Comparison of ENCODE assay signal across 8 cellular contexts in the genomic region with DNA sequence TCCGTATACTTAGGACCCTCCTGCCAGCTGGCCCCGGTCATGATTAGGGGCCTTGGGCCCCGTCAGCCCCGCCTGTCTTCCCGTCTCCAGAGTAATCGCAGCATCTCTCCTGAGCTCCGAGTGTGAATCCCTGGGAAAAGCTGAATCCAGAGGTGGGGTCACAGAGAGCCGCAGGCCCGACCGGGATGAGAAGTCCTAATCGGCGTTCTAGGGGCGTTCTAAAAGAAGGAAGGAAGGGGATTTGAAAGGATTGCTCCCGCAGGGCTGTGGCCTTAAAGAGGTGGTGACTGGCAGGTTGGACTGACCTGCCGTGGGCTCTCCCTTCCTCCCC. TPM values are rescaled to one million over a fixed set of nuclear protein-coding genes. Genes with fewer than 3 reads are reported as not detected.
DNase-seq lines count a peak whose midpoint lies in the region; ATAC-seq and TF ChIP-seq lines count a peak whose summit lies in the region.

No MANE protein-coding gene starts in this region.

- peak overlapping the region; percentile 83 for H3K9ac ChIP-seq in fibroblast of lung (ENCODE audit: insufficient read depth, low read length)
- peak overlapping the region; percentile 85 for H3K9ac ChIP-seq in trophoblast cell (ENCODE audit: low read length)

- peak overlapping the region; percentile 87 for H3K4me3 Mint-ChIP-seq in activated CD8-positive, alpha-beta memory T cell treated with anti-CD3 and anti-CD28 coated beads, Interleukin-2, amount 10 ng/mL, durations not matched to agents 7 days and 5 days

- H2AFZ ChIP-seq in fibroblast of lung (ENCODE audit: low read length) (peak overlapping the region; percentile 47), trophoblast cell (ENCODE audit: insufficient read depth, low read length, poor library complexity) (peak overlapping the region; percentile 77)

- H3K27me3 ChIP-seq in SJSA1 (replicated peaks): no peaks in the 10 kb centered on the region
- H3K27me3 ChIP-seq in fibroblast of lung (ENCODE audit: control insufficient read depth, insufficient read depth, low read length): no peaks in the 10 kb centered on the region
- H3K27me3 ChIP-seq in trophoblast cell (ENCODE audit: insufficient read depth, low read length): no peaks in the 10 kb centered on the region

- no peak overlapping the region for H2AK5ac ChIP-seq in trophoblast cell (ENCODE audit: low read length)

- peak overlapping the region; percentile 73 for H4K91ac ChIP-seq in trophoblast cell (ENCODE audit: low read depth, low read length)

- WGBS in trophoblast cell (ENCODE audit: extremely low coverage, insufficient coverage, insufficient read length): no CpG with 5 or more reads among the region's 15 CpGs

- H2BK5ac ChIP-seq in trophoblast cell (ENCODE audit: low read depth, low read length, poor library complexity): peak overlapping the region; percentile 28

- H3K4me2 ChIP-seq in fibroblast of lung (ENCODE audit: extremely low read depth, insufficient read depth, low read length) (peak overlapping the region; percentile 82), trophoblast cell (ENCODE audit: low read length) (peak overlapping the region; percentile 88)

- H3K4ac ChIP-seq in trophoblast cell (ENCODE audit: low read depth, low read length): peak overlapping the region; percentile 53

- peaks cover 26% of the 10 kb centered on the region for H3K36me3 Mint-ChIP-seq in activated CD8-positive, alpha-beta memory T cell treated with anti-CD3 and anti-CD28 coated beads, Interleukin-2, amount 10 ng/mL, durations not matched to agents 7 days and 5 days

- ATAC-seq in activated CD8-positive, alpha-beta memory T cell treated with anti-CD3 and anti-CD28 coated beads, Interleukin-2, amount 10 ng/mL, durations not matched to agents 7 days and 5 days: no peak
- no peak for ATAC-seq in esophagus mucosa
- no peak for ATAC-seq in activated CD4-positive, CD25-positive, alpha-beta regulatory T cell treated with anti-CD3 and anti-CD28 coated beads, Interleukin-2, amount 50 U/mL, for 24 hours

- H4K12ac ChIP-seq in trophoblast cell (ENCODE audit: low read depth, low read length): peak overlapping the region; percentile 83

- no peaks in the 10 kb centered on the region for H3K9me3 Mint-ChIP-seq in activated CD8-positive, alpha-beta memory T cell treated with anti-CD3 and anti-CD28 coated beads, Interleukin-2, amount 10 ng/mL, durations not matched to agents 7 days and 5 days (ENCODE audit: low read depth)

- peaks cover 57% of the 10 kb centered on the region for H3K4me1 Mint-ChIP-seq in activated CD8-positive, alpha-beta memory T cell treated with anti-CD3 and anti-CD28 coated beads, Interleukin-2, amount 10 ng/mL, durations not matched to agents 7 days and 5 days

- H3K18ac ChIP-seq in trophoblast cell (ENCODE audit: low read length): peak overlapping the region; percentile 42

- peak overlapping the region; percentile 76 for H3K14ac ChIP-seq in trophoblast cell (ENCODE audit: low read length)

- H3K9me3 ChIP-seq in SJSA1 (replicated peaks) (no peaks in the 10 kb centered on the region), fibroblast of lung (ENCODE audit: control insufficient read depth, insufficient read depth, low read depth, low read length) (no peaks in the 10 kb centered on the region), trophoblast cell (ENCODE audit: insufficient read depth, low read depth, low read length) (no peaks in the 10 kb centered on the region)

- H3K27ac ChIP-seq in SJSA1 (peak overlapping the region; percentile 89), fibroblast of lung (ENCODE audit: insufficient read depth, low read length) (peak overlapping the region; percentile 77), trophoblast cell (ENCODE audit: low read depth, low read length) (peak overlapping the region; percentile 91)

- H3K4me3 ChIP-seq in SJSA1 (peak overlapping the region; percentile 71), fibroblast of lung (replicated peaks in 1 of 4; ENCODE audit: control extremely low read depth in 1 of 4, insufficient read depth in 1 of 4, low read depth in 3 of 4, low read length in 4 of 4) (peak overlapping the region; percentile 78 to 91 (median 90)), trophoblast cell (ENCODE audit: low read depth, low read length) (peak overlapping the region; percentile 85)

- peak overlapping the region; percentile 95 for H3K27ac Mint-ChIP-seq in activated CD8-positive, alpha-beta memory T cell treated with anti-CD3 and anti-CD28 coated beads, Interleukin-2, amount 10 ng/mL, durations not matched to agents 7 days and 5 days

- no peak overlapping the region for H3K23ac ChIP-seq in trophoblast cell (ENCODE audit: low read length)

- H4K8ac ChIP-seq in trophoblast cell (ENCODE audit: low read depth, low read length): peak overlapping the region; percentile 91

- H3K79me1 ChIP-seq in trophoblast cell (ENCODE audit: low read length): peaks cover 11% of the 10 kb centered on the region

- CTCF ChIA-PET in activated CD8-positive, alpha-beta memory T cell treated with anti-CD3 and anti-CD28 coated beads, Interleukin-2, amount 10 ng/mL, durations not matched to agents 7 days and 5 days (lab: Charles Lee): interaction anchor here (0.8 to 8.0 kb wide), 7 partner anchors 14 to 208 kb away, joined by 3 to 60 read pairs (median 7); no protein-coding TSS in a partner anchor

- no peak for DNase-seq in activated CD8-positive, alpha-beta memory T cell treated with anti-CD3 and anti-CD28 coated beads, Interleukin-2, amount 10 ng/mL, durations not matched to agents 7 days and 5 days
- no peak for DNase-seq in activated CD8-positive, alpha-beta memory T cell treated with anti-CD3 and anti-CD28 coated beads for 24 hours
- DNase-seq in SJSA1 (ENCODE audit: low read depth in 1 of 2, low spot score in 2 of 2): no peak
- DNase-seq in fibroblast of lung (ENCODE audit: low read depth in 2 of 2): no peak
- DNase-seq in trophoblast cell: no peak
- DNase-seq in activated CD4-positive, alpha-beta T cell treated with anti-CD3 and anti-CD28 coated beads, Interleukin-2, amount 50 U/mL, for 48 hours: no peak

- H3K79me2 ChIP-seq in fibroblast of lung (ENCODE audit: control insufficient read depth, insufficient read depth, low read length) (peaks cover 35% of the 10 kb centered on the region), trophoblast cell (ENCODE audit: control insufficient read depth, insufficient read depth, low read length, poor library complexity) (peaks cover 7% of the 10 kb centered on the region)

- H3K36me3 ChIP-seq in SJSA1 (peaks cover 30% of the 10 kb centered on the region), fibroblast of lung (ENCODE audit: control insufficient read depth, insufficient read depth, low read length) (no peaks in the 10 kb centered on the region), trophoblast cell (ENCODE audit: control insufficient read depth in 1 of 2, insufficient read depth in 2 of 2, low read length in 2 of 2) (peaks cover 0 to 5% of the 10 kb centered on the region in 2 experiments)

- TF ChIP-seq CTCF in fibroblast of lung (conservative IDR thresholded peaks at IDR 0.05 in 1 of 2, IDR thresholded peaks at IDR 0.05 in 1 of 2; ENCODE audit: low read depth in 1 of 2, low read length in 2 of 2): no peak

- no peak overlapping the region for H2BK12ac ChIP-seq in trophoblast cell (ENCODE audit: low read length)

- H3K4me1 ChIP-seq in SJSA1 (replicated peaks) (peaks cover 19% of the 10 kb centered on the region), fibroblast of lung (ENCODE audit: control insufficient read depth, extremely low read depth, insufficient read depth, low read length) (peaks cover 7% of the 10 kb centered on the region), trophoblast cell (ENCODE audit: control insufficient read depth in 1 of 2, insufficient read depth in 2 of 2, low read length in 2 of 2) (peaks cover 0 to 3% of the 10 kb centered on the region in 2 experiments)

- H3K27me3 Mint-ChIP-seq in activated CD8-positive, alpha-beta memory T cell treated with anti-CD3 and anti-CD28 coated beads, Interleukin-2, amount 10 ng/mL, durations not matched to agents 7 days and 5 days: no peaks in the 10 kb centered on the region

- H2BK120ac ChIP-seq in trophoblast cell (ENCODE audit: insufficient read depth, low read length, poor library complexity): peak overlapping the region; percentile 59

- H4K20me1 ChIP-seq in fibroblast of lung (ENCODE audit: control insufficient read depth, extremely low read depth, insufficient read depth, low read length): no peaks in the 10 kb centered on the region

RNA-seq across cellular contexts. Expression of a gene that starts 0.4 kb away (rescaled TPM):
- total RNA-seq in activated CD8-positive, alpha-beta memory T cell treated with anti-CD3 and anti-CD28 coated beads, Interleukin-2, amount 10 ng/mL, durations not matched to agents 7 days and 5 days: 10 to 100 TPM; 75.6 to 78.4 TPM
- 110 TPM in 2 replicates for total RNA-seq in SJSA1 (2014; rRNA removed; shearing (Covaris generic))
- total RNA-seq in fibroblast of lung: 90.4 and 111 TPM in 2 replicates
- polyA plus RNA-seq in fibroblast of lung: 58.7 and 74.9 TPM in 2 replicates
- polyA plus RNA-seq in fibroblast of lung (2012): 50.1 and 58.4 TPM in 2 replicates
- polyA minus RNA-seq in fibroblast of lung (ENCODE audit: low replicate concordance): 6.0 and 7.6 TPM in 2 replicates
- polyA plus RNA-seq in trophoblast cell (2013): 24.2 and 24.8 TPM in 2 replicates
- total RNA-seq in esophagus mucosa: 29.9 TPM

RNA-seq across cellular contexts. Expression of a gene that starts 38.4 kb away (rescaled TPM):
- not detected for total RNA-seq in activated CD8-positive, alpha-beta memory T cell treated with anti-CD3 and anti-CD28 coated beads, Interleukin-2, amount 10 ng/mL, durations not matched to agents 7 days and 5 days
- total RNA-seq in SJSA1 (2014; rRNA removed; shearing (Covaris generic)): not detected in 2 replicates
- total RNA-seq in fibroblast of lung: not detected in 2 replicates
- not detected in 2 replicates for polyA plus RNA-seq in fibroblast of lung
- not detected in 2 replicates for polyA plus RNA-seq in fibroblast of lung (2012)
- polyA minus RNA-seq in fibroblast of lung (ENCODE audit: low replicate concordance): not detected in 2 replicates
- polyA plus RNA-seq in trophoblast cell (2013): 0.01 TPM in 1 of 2 replicates, not detected in the other
- not detected for total RNA-seq in esophagus mucosa

RNA-seq across cellular contexts. Expression of a gene that starts 58.2 kb away (rescaled TPM):
- total RNA-seq in activated CD8-positive, alpha-beta memory T cell treated with anti-CD3 and anti-CD28 coated beads, Interleukin-2, amount 10 ng/mL, durations not matched to agents 7 days and 5 days: 10 to 100 TPM; 23.4 to 30.0 TPM
- total RNA-seq in SJSA1 (2014; rRNA removed; shearing (Covaris generic)): 16.9 and 27.4 TPM in 2 replicates
- total RNA-seq in fibroblast of lung (13.1 and 13.4 TPM in 2 replicates), esophagus mucosa (14.6 TPM)
- polyA plus RNA-seq in fibroblast of lung: 8.3 and 9.9 TPM in 2 replicates
- polyA plus RNA-seq in fibroblast of lung (2012): 7.7 and 12.6 TPM in 2 replicates
- polyA minus RNA-seq in fibroblast of lung (ENCODE audit: low replicate concordance): 9.5 and 10.8 TPM in 2 replicates
- polyA plus RNA-seq in trophoblast cell (2013): 18.2 and 18.3 TPM in 2 replicates
